In the genomic region with DNA sequence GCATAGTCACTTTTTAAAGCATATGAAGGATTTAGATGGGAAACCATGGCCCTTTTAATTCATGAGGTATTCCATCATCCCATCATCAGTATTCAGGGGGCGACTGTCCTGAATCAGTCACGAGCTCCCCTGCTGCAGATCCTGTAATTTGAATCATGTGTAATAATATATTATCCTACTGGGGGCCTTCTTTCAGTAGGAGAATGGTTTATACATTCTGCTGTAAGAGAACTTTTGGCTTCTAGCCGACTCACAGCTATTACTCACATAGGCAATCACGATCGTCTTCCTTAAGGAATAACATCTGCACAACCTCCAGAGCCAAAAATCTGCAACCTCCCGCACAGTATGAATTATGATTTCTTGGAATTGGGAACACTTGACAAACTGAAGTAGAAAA, we compare ENCODE assay signal across 14 cellular contexts.
DNase-seq lines count a peak whose midpoint lies in the region; ATAC-seq and TF ChIP-seq lines count a peak whose summit lies in the region.
"Had no signal": no experiment of that assay in that cellular context is flagged by ENCODE, and none has a peak within 500 bp of the region (broad histone marks: within the 10 kb centered on the region; RNA-seq: fewer than 3 reads in every experiment).

No MANE protein-coding gene starts in this region.

- H3K23ac ChIP-seq in neuronal stem cell (ENCODE audit: low read depth, low read length, poor library complexity): no peak overlapping the region

- no peak overlapping the region for H2BK5ac ChIP-seq in neuronal stem cell (ENCODE audit: low read length)

- no peaks in the 10 kb centered on the region for H3K27me3 ChIP-seq in neuronal stem cell (ENCODE audit: control insufficient read depth in 3 of 3, insufficient read depth in 3 of 3, low read depth in 1 of 3, low read length in 3 of 3)

- DNase-seq in AG04449 (ENCODE audit: low read depth, low spot score): peak; percentile 67
- peak; percentile 12 for DNase-seq in NCI-H226
- DNase-seq in dermis blood vessel endothelial cell: peak; percentile 6
- DNase-seq in neuronal stem cell (ENCODE audit: low spot score): no peak
- DNase-seq in MV-4-11 (lab: John Stamatoyannopoulos, UW): no peak
- DNase-seq in GM10266 (ENCODE audit: extremely low spot score): no peak
- DNase-seq in NOMO-1 treated with DMSO at 0.1 percent for 48 hours (lab: John Stamatoyannopoulos, UW; ENCODE audit: unreplicated experiment): no peak
- DNase-seq: activated CD8-positive, alpha-beta memory T cell treated with anti-CD3 and anti-CD28 coated beads for 24 hours; activated naive CD4-positive, alpha-beta T cell treated with anti-CD3 and anti-CD28 coated beads for 36 hours; effector memory CD4-positive, alpha-beta T cell; NCI-H2081; stimulated activated naive CD8-positive, alpha-beta T cell treated with anti-CD3 and anti-CD28 coated beads, Interleukin-15, Interleukin-2, amounts not matched to agents 100 U/mL and 50 U/mL, for 24 hours; T-helper 2 cell had no signal

- H3K4me1 ChIP-seq in neuronal stem cell (ENCODE audit: control insufficient read depth in 2 of 2, insufficient read depth in 1 of 2, low read depth in 1 of 2, low read length in 2 of 2): peaks cover 1 to 17% of the 10 kb centered on the region in 2 donors

- H2BK120ac ChIP-seq in neuronal stem cell (ENCODE audit: low read depth, low read length): no peak overlapping the region

- no peak overlapping the region for H2BK15ac ChIP-seq in neuronal stem cell (ENCODE audit: low read length)

- CTCF ChIA-PET in AG04449 (lab: Yijun Ruan, JAX): interaction anchor here (1.3 to 5.9 kb wide), 3 partner anchors 11 to 258 kb away, joined by 6 to 47 read pairs (median 21); no protein-coding TSS in a partner anchor

- ATAC-seq in GM21515 (IDR thresholded peaks at IDR 0.05; ENCODE audit: unreplicated experiment): no peak
- ATAC-seq: stimulated activated naive CD8-positive, alpha-beta T cell treated with anti-CD3 and anti-CD28 coated beads, Interleukin-15, Interleukin-2, amounts not matched to agents 100 U/mL and 50 U/mL, for 24 hours had no signal

- no peaks in the 10 kb centered on the region for H3K36me3 ChIP-seq in neuronal stem cell (replicated peaks in 1 of 2; ENCODE audit: control insufficient read depth in 2 of 2, insufficient read depth in 2 of 2, low read length in 2 of 2)

- no peak overlapping the region for H3K4ac ChIP-seq in neuronal stem cell (ENCODE audit: low read length)

- H4K91ac ChIP-seq in neuronal stem cell (ENCODE audit: low read depth, low read length, poor library complexity): no peak overlapping the region

- WGBS in neuronal stem cell (ENCODE audit: extremely low coverage in 2 of 2, insufficient read length in 2 of 2, insufficient replicate concordance in 1 of 2), 2 donors: no CpG with 5 or more reads among the region's 6 CpGs

- no peak overlapping the region for H3K9ac ChIP-seq in neuronal stem cell (ENCODE audit: low read depth, low read length, poor library complexity)

- no peak overlapping the region for H2AK5ac ChIP-seq in neuronal stem cell (ENCODE audit: low read depth, low read length)

- H3K4me2 ChIP-seq in neuronal stem cell (ENCODE audit: insufficient read depth, low read length, poor library complexity, severe bottlenecking): no peak overlapping the region

- no peak overlapping the region for H3K18ac ChIP-seq in neuronal stem cell (ENCODE audit: low read length)

- H4K8ac ChIP-seq in neuronal stem cell (ENCODE audit: low read depth, low read length): no peak overlapping the region

- no peak overlapping the region for H2BK12ac ChIP-seq in neuronal stem cell (ENCODE audit: low read length)

- H3K79me1 ChIP-seq in neuronal stem cell (ENCODE audit: low read depth, low read length): no peaks in the 10 kb centered on the region

- H3K9me3 ChIP-seq in neuronal stem cell (replicated peaks in 1 of 2; ENCODE audit: control insufficient read depth in 2 of 2, insufficient read depth in 1 of 2, low read depth in 1 of 2, low read length in 2 of 2): no peaks in the 10 kb centered on the region

- POLR2A ChIA-PET in AG04449 (lab: Yijun Ruan, JAX): no interaction called here

- H3K4me3 ChIP-seq in AG04449 (ENCODE audit: low read depth, low read length): peak overlapping the region; percentile 59
- no peak overlapping the region for H3K4me3 ChIP-seq in neuronal stem cell (ENCODE audit: low read length in 2 of 2)

- H3K14ac ChIP-seq in neuronal stem cell (ENCODE audit: low read length): no peak overlapping the region

- H2AFZ ChIP-seq in neuronal stem cell (ENCODE audit: low read length): peak overlapping the region; percentile 48

- no peak overlapping the region for H3K27ac ChIP-seq in neuronal stem cell (replicated peaks; ENCODE audit: low read length)

- no peak for TF ChIP-seq CTCF in AG04449 (IDR thresholded peaks at IDR 0.05; ENCODE audit: insufficient read depth, low read length, missing control alignments)
- TF ChIP-seq CTCF in GM10266 (IDR thresholded peaks at IDR 0.05; ENCODE audit: control insufficient read depth, insufficient read depth, low read depth, missing control alignments): no peak

Comparison
In these comparisons a context has a peak if more than half of its experiments do, and no peak if none do; other contexts are left out.
1. DNase-seq: peak in AG04449 (single experiment), NCI-H226 (single experiment) and dermis blood vessel endothelial cell (single experiment); none in neuronal stem cell (single experiment), MV-4-11 (single experiment), GM10266 (single experiment) and NOMO-1 treated with DMSO at 0.1 percent for 48 hours (single experiment).